Comparison of ENCODE assay signal across 23 cellular contexts in genomic region chr2:219405958-219406860, GRCh38. TPM values are rescaled to one million over a fixed set of nuclear protein-coding genes. Genes with fewer than 3 reads are reported as not detected.
A peak's percentile ranks its signal among the peaks of the same experiment; 100 is the strongest.
DNase-seq lines count a peak whose midpoint lies in the region; ATAC-seq, FAIRE-seq and TF ChIP-seq lines count a peak whose summit lies in the region.
"Had no signal": no experiment of that assay in that cellular context is flagged by ENCODE, and none has a peak within 500 bp of the region (broad histone marks: within the 10 kb centered on the region; RNA-seq: fewer than 3 reads in every experiment).

No MANE protein-coding gene starts in this region.

- CTCF ChIA-PET in HepG2 (lab: Yijun Ruan, JAX; ENCODE audit: low intra/inter-chr PET ratio, low total read pairs), result no interaction called here

- H3K9me3 ChIP-seq in HepG2 (ENCODE audit: low read length), result no peaks in the 10 kb centered on the region
- no peaks in the 10 kb centered on the region for H3K9me3 ChIP-seq in right lobe of liver
- H3K9me3 ChIP-seq in heart right ventricle, result no peaks in the 10 kb centered on the region
- no peaks in the 10 kb centered on the region for H3K9me3 ChIP-seq in prostate gland
- H3K9me3 ChIP-seq in Peyer's patch, result no peaks in the 10 kb centered on the region
- H3K9me3 ChIP-seq: spleen, upper lobe of left lung had no signal

- peaks cover 3 to 33% of the 10 kb centered on the region in 2 experiments; a peak in 4 of 5 replicates for H3K27me3 ChIP-seq in HepG2 (ENCODE audit: control insufficient read depth in 1 of 2, insufficient read depth in 2 of 2, low read length in 2 of 2)
- no peaks in the 10 kb centered on the region for H3K27me3 ChIP-seq in right lobe of liver
- H3K27me3 ChIP-seq in heart right ventricle, result no peaks in the 10 kb centered on the region
- no peaks in the 10 kb centered on the region for H3K27me3 ChIP-seq in prostate gland (replicated peaks; ENCODE audit: insufficient read depth)
- H3K27me3 ChIP-seq in Peyer's patch, result no peaks in the 10 kb centered on the region
- H3K27me3 ChIP-seq: upper lobe of left lung had no signal

- H3K4me1 ChIP-seq in HepG2 (ENCODE audit: insufficient read depth, low read length), result peaks cover 27% of the 10 kb centered on the region
- H3K4me1 ChIP-seq in right lobe of liver, result no peaks in the 10 kb centered on the region
- peaks cover 0 to 66% (median 23%) of the 10 kb centered on the region in 9 donors for H3K4me1 ChIP-seq in heart right ventricle
- no peaks in the 10 kb centered on the region for H3K4me1 ChIP-seq in prostate gland (replicated peaks)
- peaks cover 0 to 7% (median 0%) of the 10 kb centered on the region in 4 donors for H3K4me1 ChIP-seq in Peyer's patch

- H3K27ac Mint-ChIP-seq in stimulated activated memory B cell treated with anti-CD40 and anti-IgM and Interleukin-4, amounts not matched to agents 10 μg/mL and 1 μg/mL and 100 μg/mL, for 72 hours, result no peak overlapping the region
- H3K27ac Mint-ChIP-seq: activated CD4-positive, alpha-beta memory T cell treated with anti-CD3 and anti-CD28 coated beads for 36 hours; activated naive CD8-positive, alpha-beta T cell treated with anti-CD3 and anti-CD28 coated beads, Interleukin-2, amount 50 U/mL, for 24 hours; activated T-cell treated with anti-CD3 and anti-CD28 coated beads, Interleukin-2, amount 50 U/mL, for 72 hours; endodermal cell; IgD-negative memory B cell; memory B cell; stimulated activated effector memory CD8-positive, alpha-beta T cell treated with anti-CD3 and anti-CD28 coated beads, Interleukin-12 subunit alpha, Interleukin-12 subunit beta, amount 100 ng/mL, for 72 hours had no signal

- no TSS peak for BruUV-seq in HepG2 (replicated peaks; lab: Mats Ljungman, UMichigan)

- peaks cover 74% of the 10 kb centered on the region for H3K27me3 Mint-ChIP-seq in stimulated activated memory B cell treated with anti-CD40 and anti-IgM and Interleukin-4, amounts not matched to agents 10 μg/mL and 1 μg/mL and 100 μg/mL, for 72 hours

- H3K4me2 ChIP-seq in HepG2 (ENCODE audit: low read depth, low read length), result no peak overlapping the region
- H3K4me2 ChIP-seq: PC-9 had no signal

- no peak overlapping the region for H3K9ac ChIP-seq in HepG2 (ENCODE audit: insufficient read depth, low read depth, low read length)

- H3K36me3 ChIP-seq in HepG2 (replicated peaks in 1 of 2; ENCODE audit: control insufficient read depth in 1 of 2, insufficient read depth in 2 of 2, low read length in 2 of 2) (no peaks in the 10 kb centered on the region), right lobe of liver (no peaks in the 10 kb centered on the region), heart right ventricle (no peaks in the 10 kb centered on the region), prostate gland (no peaks in the 10 kb centered on the region), Peyer's patch (no peaks in the 10 kb centered on the region)
- H3K36me3 ChIP-seq: spleen, upper lobe of left lung had no signal

- no peaks in the 10 kb centered on the region for H3K36me3 Mint-ChIP-seq in stimulated activated memory B cell treated with anti-CD40 and anti-IgM and Interleukin-4, amounts not matched to agents 10 μg/mL and 1 μg/mL and 100 μg/mL, for 72 hours
- H3K36me3 Mint-ChIP-seq: activated CD4-positive, alpha-beta memory T cell treated with anti-CD3 and anti-CD28 coated beads for 36 hours; CD4-positive, CD25-positive, alpha-beta regulatory T cell; IgD-negative memory B cell; memory B cell; stimulated activated effector memory CD8-positive, alpha-beta T cell treated with anti-CD3 and anti-CD28 coated beads, Interleukin-12 subunit alpha, Interleukin-12 subunit beta, amount 100 ng/mL, for 72 hours had no signal

- no peak overlapping the region for H2AFZ ChIP-seq in HepG2 (ENCODE audit: low read length)
- H2AFZ ChIP-seq: PC-9 had no signal

- no peak for DNase-seq in HepG2 (ENCODE audit: low spot score)
- DNase-seq in right lobe of liver, result no peak
- no peak for DNase-seq in heart right ventricle
- DNase-seq in prostate gland (ENCODE audit: low spot score), result no peak
- DNase-seq in NCI-H82 treated with DMSO at 0.1 percent for 48 hours (lab: John Stamatoyannopoulos, UW; ENCODE audit: unreplicated experiment), result no peak
- DNase-seq in Peyer's patch, result no peak
- DNase-seq in NCI-H446 treated with DMSO at 0.1 percent for 48 hours (lab: John Stamatoyannopoulos, UW), result no peak
- DNase-seq: activated CD4-positive, alpha-beta memory T cell treated with anti-CD3 and anti-CD28 coated beads for 36 hours; activated naive CD8-positive, alpha-beta T cell treated with anti-CD3 and anti-CD28 coated beads, Interleukin-2, amount 50 U/mL, for 24 hours; activated T-cell treated with anti-CD3 and anti-CD28 coated beads, Interleukin-2, amount 50 U/mL, for 72 hours; CD4-positive, CD25-positive, alpha-beta regulatory T cell; NCI-H1048; NCI-H748 treated with DMSO at 0.1 percent for 48 hours; PC-9; spleen; upper lobe of left lung had no signal

- in situ Hi-C loops in HepG2 (cut with HindIII; ENCODE audit: extremely low pct_ligation_motif_present, low pct_unique_long_range_greater_than_20kb), result no loop called here

- H3K27ac ChIP-seq in HepG2 (ENCODE audit: extremely low read length, insufficient read depth, low read length) (no peak overlapping the region), right lobe of liver (no peak overlapping the region), heart right ventricle (peak overlapping the region; percentile 79 to 96 (median 90)), prostate gland (peak overlapping the region; percentile 70 to 72), Peyer's patch (peak overlapping the region in 2 of 4 donors; percentile 60 to 84)
- H3K27ac ChIP-seq: PC-9, spleen, upper lobe of left lung had no signal

- TF ChIP-seq RAD21 in HepG2 (CRISPR knock-in tag; IDR thresholded peaks at IDR 0.05), result no peak

- POLR2A ChIA-PET in HepG2 (lab: Yijun Ruan, JAX), result no interaction called here

- H3K4me3 ChIP-seq in HepG2 (replicated peaks in 1 of 3; ENCODE audit: insufficient read depth in 1 of 3, low read depth in 2 of 3, low read length in 3 of 3) (no peak overlapping the region), right lobe of liver (no peak overlapping the region), heart right ventricle (no peak overlapping the region), prostate gland (no peak overlapping the region), Peyer's patch (no peak overlapping the region)
- H3K4me3 ChIP-seq: PC-9, spleen, upper lobe of left lung had no signal

- no peak for FAIRE-seq in HepG2 (lab: Jason Lieb, UNC)
- FAIRE-seq: frontal cortex had no signal

- H4K20me1 ChIP-seq in HepG2 (ENCODE audit: insufficient read depth, low read length), result no peaks in the 10 kb centered on the region; the same call in 1 of the 2 replicates

- no peaks in the 10 kb centered on the region for H3K9me3 Mint-ChIP-seq in stimulated activated memory B cell treated with anti-CD40 and anti-IgM and Interleukin-4, amounts not matched to agents 10 μg/mL and 1 μg/mL and 100 μg/mL, for 72 hours
- H3K9me3 Mint-ChIP-seq: activated CD4-positive, alpha-beta memory T cell treated with anti-CD3 and anti-CD28 coated beads for 36 hours; activated naive CD8-positive, alpha-beta T cell treated with anti-CD3 and anti-CD28 coated beads, Interleukin-2, amount 50 U/mL, for 24 hours; activated T-cell treated with anti-CD3 and anti-CD28 coated beads, Interleukin-2, amount 50 U/mL, for 72 hours; endodermal cell; memory B cell; stimulated activated effector memory CD8-positive, alpha-beta T cell treated with anti-CD3 and anti-CD28 coated beads, Interleukin-12 subunit alpha, Interleukin-12 subunit beta, amount 100 ng/mL, for 72 hours had no signal

- no peak overlapping the region for H3K4me3 Mint-ChIP-seq in stimulated activated memory B cell treated with anti-CD40 and anti-IgM and Interleukin-4, amounts not matched to agents 10 μg/mL and 1 μg/mL and 100 μg/mL, for 72 hours
- H3K4me3 Mint-ChIP-seq: activated CD4-positive, alpha-beta memory T cell treated with anti-CD3 and anti-CD28 coated beads for 36 hours; activated naive CD8-positive, alpha-beta T cell treated with anti-CD3 and anti-CD28 coated beads, Interleukin-2, amount 50 U/mL, for 24 hours; activated T-cell treated with anti-CD3 and anti-CD28 coated beads, Interleukin-2, amount 50 U/mL, for 72 hours; endodermal cell; IgD-negative memory B cell; memory B cell; stimulated activated effector memory CD8-positive, alpha-beta T cell treated with anti-CD3 and anti-CD28 coated beads, Interleukin-12 subunit alpha, Interleukin-12 subunit beta, amount 100 ng/mL, for 72 hours had no signal

- H3K4me1 Mint-ChIP-seq in stimulated activated memory B cell treated with anti-CD40 and anti-IgM and Interleukin-4, amounts not matched to agents 10 μg/mL and 1 μg/mL and 100 μg/mL, for 72 hours, result no peaks in the 10 kb centered on the region
- H3K4me1 Mint-ChIP-seq: activated naive CD8-positive, alpha-beta T cell treated with anti-CD3 and anti-CD28 coated beads, Interleukin-2, amount 50 U/mL, for 24 hours; IgD-negative memory B cell; stimulated activated effector memory CD8-positive, alpha-beta T cell treated with anti-CD3 and anti-CD28 coated beads, Interleukin-12 subunit alpha, Interleukin-12 subunit beta, amount 100 ng/mL, for 72 hours had no signal

- ATAC-seq in HepG2 (no peak), right lobe of liver (no peak), heart right ventricle (peak in 2 of 8 donors; percentile 2)
- no peak for ATAC-seq in stimulated activated memory B cell treated with anti-CD40 and anti-IgM and Interleukin-4, amounts not matched to agents 10 μg/mL and 1 μg/mL and 100 μg/mL, for 72 hours
- ATAC-seq: activated naive CD8-positive, alpha-beta T cell treated with anti-CD3 and anti-CD28 coated beads, Interleukin-2, amount 50 U/mL, for 24 hours; activated T-cell treated with anti-CD3 and anti-CD28 coated beads, Interleukin-2, amount 50 U/mL, for 72 hours; stimulated activated effector memory CD8-positive, alpha-beta T cell treated with anti-CD3 and anti-CD28 coated beads, Interleukin-12 subunit alpha, Interleukin-12 subunit beta, amount 100 ng/mL, for 72 hours had no signal

- TF ChIP-seq POLR2A in HepG2 (IDR thresholded peaks at IDR 0.05; ENCODE audit: insufficient read depth in 1 of 2, low read depth in 2 of 2, low read length in 2 of 2), result no peak
- TF ChIP-seq POLR2A in right lobe of liver (IDR thresholded peaks at IDR 0.05), result no peak
- no peak for TF ChIP-seq POLR2A in prostate gland (IDR thresholded peaks at IDR 0.05)
- no peak for TF ChIP-seq POLR2A in Peyer's patch (IDR thresholded peaks at IDR 0.05)

- TF ChIP-seq CTCF in HepG2 (CRISPR knock-in tag; IDR thresholded peaks at IDR 0.05), result no peak
- TF ChIP-seq CTCF in right lobe of liver (IDR thresholded peaks at IDR 0.05), result no peak
- TF ChIP-seq CTCF in heart right ventricle (IDR thresholded peaks at IDR 0.05), result no peak
- TF ChIP-seq CTCF in prostate gland (IDR thresholded peaks at IDR 0.05), result no peak
- TF ChIP-seq CTCF in Peyer's patch (IDR thresholded peaks at IDR 0.05), result no peak

- WGBS in HepG2 (ENCODE audit: low lambda C conversion rate), result 52% methylated on average over 7 of the region's 7 CpGs
- 75% methylated on average over 5 of the region's 7 CpGs for WGBS in right lobe of liver (ENCODE audit: insufficient coverage, low coverage, low lambda C conversion rate, missing lambda C conversion rate)
- WGBS in heart right ventricle, 2 donors, result 73 to 79% methylated on average over 7 of the region's 7 CpGs
- 82% methylated on average over 7 of the region's 7 CpGs for WGBS in prostate gland

- intact Hi-C loops in HepG2 (cut with micrococcal nuclease; ENCODE audit: unreplicated experiment) (no loop called here), right lobe of liver (cut with DNase I) (loop anchor here (5.0 to 10.0 kb wide), 2 partner anchors 119 to 126 kb away; no protein-coding TSS in a partner anchor), heart right ventricle (cut with DNase I) (loop anchor here in 5 of 10 donors (1.0 to 10.0 kb wide), 8 partner anchors 11 to 239 kb away; partner anchors contain the start of genes SPEG (in 2 of the 5) and DES (in 1 of the 5)), prostate gland (cut with DNase I) (loop anchor here (1.0 to 5.0 kb wide), 2 partner anchors 25 to 46 kb away; no protein-coding TSS in a partner anchor)

- TF ChIP-seq EP300 in HepG2 (IDR thresholded peaks at IDR 0.05; ENCODE audit: low read depth in 2 of 2, low read length in 2 of 2) (no peak), HepG2 (CRISPR knock-in tag; IDR thresholded peaks at IDR 0.05; ENCODE audit: borderline replicate concordance) (no peak)

- no peaks in the 10 kb centered on the region for H3K79me2 ChIP-seq in HepG2 (ENCODE audit: insufficient read depth, low read length)

RNA-seq across cellular contexts. Expression of gene DES, which starts 12.0 kb away (rescaled TPM):
- total RNA-seq in HepG2 (2016; rRNA removed; fragmentation: Illumina TruSeq; extraction: Trizol) (not detected in 2 replicates), right lobe of liver (10 to 100 TPM in 1 of 6 experiments, 1 to 10 TPM in 5; 1.2 to 25.6 (median 2.5) TPM), heart right ventricle (over 10,000 TPM; 12,560 to 18,019 (median 15,816) TPM), prostate gland (1,000 to 10,000 TPM; 1,584 to 1,742 TPM), Peyer's patch (100 to 1,000 TPM in 2 of 4 donors, 10 to 100 TPM in 2; 82.0 to 574 (median 112) TPM)
- 0.10 TPM in 1 of 2 replicates, not detected in the other for total RNA-seq in HepG2 (2016; cell fraction: cytosol; rRNA removed; fragmentation: Illumina TruSeq; extraction: Trizol; ENCODE audit: low read depth)
- total RNA-seq in HepG2 (2016; cell fraction: insoluble cytoplasmic fraction; rRNA removed; fragmentation: Illumina TruSeq; extraction: Trizol), result not detected in 2 replicates
- not detected in 2 replicates for total RNA-seq in HepG2 (2016; cell fraction: membrane; rRNA removed; fragmentation: Illumina TruSeq; extraction: Trizol)
- not detected in 2 replicates for total RNA-seq in HepG2 (2016; cell fraction: nucleus; rRNA removed; fragmentation: Illumina TruSeq; extraction: Trizol)
- polyA plus RNA-seq in HepG2 (2011; rRNA removed) (0.21 TPM in 1 of 2 replicates, not detected in the other), heart right ventricle (over 10,000 TPM; 13,697 to 18,010 TPM)
- 0.05 and 0.09 TPM in 2 replicates for polyA plus RNA-seq in HepG2 (2011; cell fraction: cytosol; rRNA removed)
- polyA plus RNA-seq in HepG2 (2011; cell fraction: nucleus; rRNA removed), result 0.51 TPM in 1 of 2 replicates, not detected in the other
- not detected in 2 replicates for polyA plus RNA-seq in HepG2 (2012)
- polyA plus RNA-seq in HepG2 (2016; cell fraction: cytosol; fragmentation: Illumina TruSeq; extraction: Trizol; ENCODE audit: low read depth), result not detected in 2 replicates
- polyA plus RNA-seq in HepG2 (2016; cell fraction: insoluble cytoplasmic fraction; fragmentation: Illumina TruSeq; extraction: Trizol; ENCODE audit: low read depth), result not detected in 2 replicates
- not detected in 2 replicates for polyA plus RNA-seq in HepG2 (2016; cell fraction: membrane; fragmentation: Illumina TruSeq; extraction: Trizol; ENCODE audit: low read depth)
- polyA plus RNA-seq in HepG2 (2016; cell fraction: nucleus; fragmentation: Illumina TruSeq; extraction: Trizol; ENCODE audit: insufficient read depth, low read depth), result not detected in 2 replicates
- 0.06 and 8.3 TPM in 2 replicates for polyA minus RNA-seq in HepG2 (2011; rRNA and poly(A)+ RNA removed; ENCODE audit: low replicate concordance)
- polyA minus RNA-seq in HepG2 (2011; cell fraction: cytosol; rRNA and poly(A)+ RNA removed), result not detected in 2 replicates
- not detected in 2 replicates for polyA minus RNA-seq in HepG2 (2011; cell fraction: nucleus; rRNA and poly(A)+ RNA removed)
- total RNA-seq: A673; activated CD4-positive, alpha-beta memory T cell treated with anti-CD3 and anti-CD28 coated beads for 36 hours; CD4-positive, CD25-positive, alpha-beta regulatory T cell; PC-9 had no signal
- polyA plus RNA-seq: CD4-positive, CD25-positive, alpha-beta regulatory T cell; IgD-negative memory B cell had no signal

RNA-seq across cellular contexts. Expression of gene DNPEP, which starts 18.5 kb away (rescaled TPM):
- 103 and 104 TPM in 2 replicates for total RNA-seq in HepG2 (2016; rRNA removed; fragmentation: Illumina TruSeq; extraction: Trizol)
- 50.2 and 51.7 TPM in 2 replicates for total RNA-seq in HepG2 (2016; cell fraction: cytosol; rRNA removed; fragmentation: Illumina TruSeq; extraction: Trizol; ENCODE audit: low read depth)
- total RNA-seq in HepG2 (2016; cell fraction: insoluble cytoplasmic fraction; rRNA removed; fragmentation: Illumina TruSeq; extraction: Trizol), result 93.4 and 106 TPM in 2 replicates
- 77.6 and 92.7 TPM in 2 replicates for total RNA-seq in HepG2 (2016; cell fraction: membrane; rRNA removed; fragmentation: Illumina TruSeq; extraction: Trizol)
- 62.5 and 67.1 TPM in 2 replicates for total RNA-seq in HepG2 (2016; cell fraction: nucleus; rRNA removed; fragmentation: Illumina TruSeq; extraction: Trizol)
- polyA plus RNA-seq in HepG2 (2011; rRNA removed), result 109 and 130 TPM in 2 replicates
- 66.5 and 97.7 TPM in 2 replicates for polyA plus RNA-seq in HepG2 (2011; cell fraction: cytosol; rRNA removed)
- polyA plus RNA-seq in HepG2 (2011; cell fraction: nucleus; rRNA removed), result 277 and 306 TPM in 2 replicates
- 76.3 and 101 TPM in 2 replicates for polyA plus RNA-seq in HepG2 (2012)
- 62.5 and 80.3 TPM in 2 replicates for polyA plus RNA-seq in HepG2 (2016; cell fraction: cytosol; fragmentation: Illumina TruSeq; extraction: Trizol; ENCODE audit: low read depth)
- 93.7 and 94.8 TPM in 2 replicates for polyA plus RNA-seq in HepG2 (2016; cell fraction: insoluble cytoplasmic fraction; fragmentation: Illumina TruSeq; extraction: Trizol; ENCODE audit: low read depth)
- polyA plus RNA-seq in HepG2 (2016; cell fraction: membrane; fragmentation: Illumina TruSeq; extraction: Trizol; ENCODE audit: low read depth), result 72.3 and 84.5 TPM in 2 replicates
- polyA plus RNA-seq in HepG2 (2016; cell fraction: nucleus; fragmentation: Illumina TruSeq; extraction: Trizol; ENCODE audit: insufficient read depth, low read depth), result 145 and 149 TPM in 2 replicates
- polyA minus RNA-seq in HepG2 (2011; rRNA and poly(A)+ RNA removed; ENCODE audit: low replicate concordance), result 78.0 and 193 TPM in 2 replicates
- 37.2 and 45.9 TPM in 2 replicates for polyA minus RNA-seq in HepG2 (2011; cell fraction: cytosol; rRNA and poly(A)+ RNA removed)
- 77.3 and 82.6 TPM in 2 replicates for polyA minus RNA-seq in HepG2 (2011; cell fraction: nucleus; rRNA and poly(A)+ RNA removed)
- 10 to 100 TPM; 37.1 to 60.2 (median 47.0) TPM for total RNA-seq in right lobe of liver
- 100 to 1,000 TPM in 1 of 10 donors, 10 to 100 TPM in 9; 56.1 to 110 (median 74.0) TPM for total RNA-seq in heart right ventricle
- polyA plus RNA-seq in heart right ventricle, result 10 to 100 TPM; 56.3 to 68.5 TPM
- total RNA-seq in prostate gland, result 10 to 100 TPM; 54.1 to 82.4 TPM
- total RNA-seq in Peyer's patch, result 100 to 1,000 TPM in 3 of 4 donors, 10 to 100 TPM in 1; 90.8 to 180 (median 177) TPM

RNA-seq across cellular contexts. Expression of gene SPEG, which starts 28.4 kb away (rescaled TPM):
- total RNA-seq in HepG2 (2016; rRNA removed; fragmentation: Illumina TruSeq; extraction: Trizol), result 0.18 TPM in 1 of 2 replicates, not detected in the other
- 0.51 TPM in 1 of 2 replicates, not detected in the other for total RNA-seq in HepG2 (2016; cell fraction: cytosol; rRNA removed; fragmentation: Illumina TruSeq; extraction: Trizol; ENCODE audit: low read depth)
- 0.06 TPM in 1 of 2 replicates, not detected in the other for total RNA-seq in HepG2 (2016; cell fraction: insoluble cytoplasmic fraction; rRNA removed; fragmentation: Illumina TruSeq; extraction: Trizol)
- 0.12 and 1.1 TPM in 2 replicates for total RNA-seq in HepG2 (2016; cell fraction: membrane; rRNA removed; fragmentation: Illumina TruSeq; extraction: Trizol)
- 0.71 TPM in 1 of 2 replicates, not detected in the other for total RNA-seq in HepG2 (2016; cell fraction: nucleus; rRNA removed; fragmentation: Illumina TruSeq; extraction: Trizol)
- polyA plus RNA-seq in HepG2 (2011; rRNA removed), result 0.24 and 0.94 TPM in 2 replicates
- polyA plus RNA-seq in HepG2 (2011; cell fraction: cytosol; rRNA removed), result 0.13 and 0.20 TPM in 2 replicates
- 0.45 and 1.0 TPM in 2 replicates for polyA plus RNA-seq in HepG2 (2011; cell fraction: nucleus; rRNA removed)
- polyA plus RNA-seq in HepG2 (2012), result 0.93 and 1.4 TPM in 2 replicates
- polyA plus RNA-seq in HepG2 (2016; cell fraction: cytosol; fragmentation: Illumina TruSeq; extraction: Trizol; ENCODE audit: low read depth), result 0.38 and 0.63 TPM in 2 replicates
- polyA plus RNA-seq in HepG2 (2016; cell fraction: insoluble cytoplasmic fraction; fragmentation: Illumina TruSeq; extraction: Trizol; ENCODE audit: low read depth), result 0.98 TPM in 1 of 2 replicates, not detected in the other
- polyA plus RNA-seq in HepG2 (2016; cell fraction: membrane; fragmentation: Illumina TruSeq; extraction: Trizol; ENCODE audit: low read depth), result 0.58 and 1.4 TPM in 2 replicates
- 0.41 TPM in 1 of 2 replicates, not detected in the other for polyA plus RNA-seq in HepG2 (2016; cell fraction: nucleus; fragmentation: Illumina TruSeq; extraction: Trizol; ENCODE audit: insufficient read depth, low read depth)
- polyA minus RNA-seq in HepG2 (2011; rRNA and poly(A)+ RNA removed; ENCODE audit: low replicate concordance), result 0.44 and 4.0 TPM in 2 replicates
- not detected in 2 replicates for polyA minus RNA-seq in HepG2 (2011; cell fraction: cytosol; rRNA and poly(A)+ RNA removed)
- polyA minus RNA-seq in HepG2 (2011; cell fraction: nucleus; rRNA and poly(A)+ RNA removed), result 0.37 and 1.8 TPM in 2 replicates
- 1 to 10 TPM in 1 of 6 experiments, under 1 TPM in 5; 0.24 to 1.5 (median 0.48) TPM for total RNA-seq in right lobe of liver
- total RNA-seq in heart right ventricle, result 100 to 1,000 TPM in 9 of 10 donors, 10 to 100 TPM in 1; 97.2 to 151 (median 120) TPM
- polyA plus RNA-seq in heart right ventricle, result 100 to 1,000 TPM in 1 of 2 donors, 10 to 100 TPM in 1; 62.9 to 130 TPM
- total RNA-seq in prostate gland, result 10 to 100 TPM; 30.7 to 53.4 TPM
- total RNA-seq in Peyer's patch, result 10 to 100 TPM in 2 of 4 donors, 1 to 10 TPM in 2; 3.2 to 49.5 (median 10.2) TPM
- polyA plus RNA-seq: IgD-negative memory B cell had no signal

Comparison
In these comparisons a context has a peak if more than half of its experiments do, and no peak if none do; other contexts are left out.
1. H3K27ac ChIP-seq: peak in heart right ventricle (10 of 10) and prostate gland (2 of 2); none in HepG2 (single experiment) and right lobe of liver (0 of 3).
2. RNA of gene DES, which starts 12.0 kb away (total RNA-seq): 12,560 to 18,019 TPM in heart right ventricle; 1,584 to 1,742 TPM in prostate gland, 82.0 to 574 TPM in Peyer's patch, 1.2 to 25.6 TPM in right lobe of liver and 0.10 TPM in HepG2; every median in the first group is over 4 times any median in the second.